In the genomic region with DNA sequence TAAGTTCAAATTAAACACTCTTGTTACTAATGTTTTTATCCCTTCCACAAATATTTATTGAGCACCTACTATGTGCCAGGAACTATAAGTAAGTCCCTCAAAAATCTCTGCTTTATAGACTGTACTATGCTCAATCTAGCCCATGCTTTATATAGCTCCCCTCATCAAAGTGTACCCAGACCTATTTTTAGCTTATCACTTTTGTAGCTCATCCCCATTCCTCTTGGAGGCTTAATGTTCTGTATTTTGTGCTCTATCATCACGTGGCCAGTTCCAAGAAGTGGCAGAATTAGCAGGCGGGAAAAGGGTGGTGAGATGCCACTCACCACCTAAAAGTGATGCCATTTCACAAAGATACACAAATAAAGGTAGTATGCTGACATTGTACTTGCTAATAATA, we compare ENCODE assay signal across 17 cellular contexts.
"Had no signal": no experiment of that assay in that cellular context is flagged by ENCODE, and none has a peak within 500 bp of the region (broad histone marks: within the 10 kb centered on the region; RNA-seq: fewer than 3 reads in every experiment).

No MANE protein-coding gene starts in this region.

- H3K27ac Mint-ChIP-seq: endodermal cell, mesothelial cell of epicardium, naive B cell, nephron, type B pancreatic cell had no signal

- H3K4me3 ChIP-seq: coronary artery, left lung, prostate gland, skin epidermis, uterus had no signal

- H3K27ac ChIP-seq: coronary artery, left lung, parathyroid adenoma, prostate gland, skin epidermis, uterus had no signal

- ATAC-seq: left lung, sciatic nerve had no signal

- H3K4me1 Mint-ChIP-seq: endodermal cell, naive B cell, nephron had no signal

- H3K36me3 Mint-ChIP-seq: mesothelial cell of epicardium, naive B cell, type B pancreatic cell had no signal

- H3K36me3 ChIP-seq: left lung, prostate gland, uterus had no signal

- DNase-seq: central memory CD4-positive, alpha-beta T cell; effector CD4-positive, alpha-beta T cell; endodermal cell; islet precursor cell; left lung; naive B cell; occipital lobe; stimulated activated naive CD4-positive, alpha-beta T cell treated with Interleukin-2 at 50 U/mL for 16 hours; uterus had no signal

- H3K9ac ChIP-seq: parathyroid adenoma had no signal

- H3K9me3 ChIP-seq: left lung, prostate gland, uterus had no signal

- H3K4me1 ChIP-seq: left lung, parathyroid adenoma, prostate gland, uterus had no signal

- H2AFZ ChIP-seq: parathyroid adenoma had no signal

- H3K27me3 ChIP-seq: uterus had no signal

- H3K4me3 Mint-ChIP-seq: endodermal cell, mesothelial cell of epicardium, naive B cell, nephron, type B pancreatic cell had no signal

- H3K9me3 Mint-ChIP-seq: endodermal cell, mesothelial cell of epicardium, naive B cell, nephron, type B pancreatic cell had no signal
